In the genomic region with DNA sequence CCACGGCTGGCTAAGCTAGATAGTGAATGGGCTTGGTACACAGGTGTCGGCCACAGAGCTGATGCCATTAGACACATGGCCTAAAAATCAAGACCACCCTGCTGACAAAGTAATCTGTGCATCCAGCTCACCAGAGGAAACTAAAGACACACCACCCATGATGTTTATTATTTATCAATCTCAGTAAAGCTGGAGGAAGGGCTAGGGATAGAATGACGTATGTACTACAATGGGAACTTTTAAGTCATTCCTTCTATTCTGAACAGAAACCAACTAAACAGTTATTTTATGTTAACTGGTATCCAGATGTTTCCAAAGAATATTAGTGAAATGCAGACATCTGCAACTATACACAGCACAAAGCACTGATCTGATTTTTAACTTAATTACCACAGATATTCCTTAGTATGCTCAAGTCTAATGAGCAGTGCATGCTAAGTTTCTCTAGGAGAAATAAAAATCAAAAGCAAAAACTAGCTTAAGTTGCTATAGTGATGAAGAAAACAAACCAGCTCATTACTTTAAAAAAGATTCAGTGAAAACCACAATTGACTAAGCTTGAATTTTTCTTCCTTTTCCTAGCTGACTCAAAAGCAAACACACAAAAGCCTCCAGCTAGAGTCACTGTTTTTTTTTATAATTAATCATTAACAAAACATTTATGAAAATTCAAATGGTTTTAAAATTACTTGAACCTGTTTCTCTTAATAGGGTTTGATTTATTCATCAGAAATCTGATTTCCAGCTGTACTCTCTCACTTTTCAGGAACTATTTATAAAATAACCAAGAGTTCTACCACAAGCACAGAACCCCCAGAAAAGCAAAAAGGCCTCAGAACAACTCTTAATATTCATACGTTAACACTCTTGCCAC, we compare ENCODE assay signal across 8 cellular contexts.
DNase-seq lines count a peak whose midpoint lies in the region; ATAC-seq and TF ChIP-seq lines count a peak whose summit lies in the region.
"Not testable (repeated sequence)": the region's sequence is repeated elsewhere in the genome, so short reads cannot be mapped to it uniquely, and the experiment has no call there.

No MANE protein-coding gene starts in this region.

- H3K36me3 Mint-ChIP-seq in T-helper 2 cell treated with Interferon-gamma antibody and Interleukin-4, amounts not matched to agents 5 μg/mL and 100 μg/mL, for 36 hours (ENCODE audit: low read depth): not testable (repeated sequence)

- H3K36me3 ChIP-seq in brain microvascular endothelial cell (replicated peaks); skeletal muscle satellite cell (ENCODE audit: insufficient read depth, low read length): not testable (repeated sequence)

- not testable (repeated sequence) for DNase-seq in T-helper 2 cell treated with Interferon-gamma antibody and Interleukin-4, amounts not matched to agents 5 μg/mL and 100 μg/mL, for 36 hours (ENCODE audit: low spot score); brain microvascular endothelial cell
- DNase-seq in glomerular visceral epithelial cell (ENCODE audit: extremely low spot score): peak; percentile 11

- in situ Hi-C loops in brain microvascular endothelial cell (cut with HindIII; ENCODE audit: low pct_ligation_motif_present, low sequenced_read_pairs): not testable (repeated sequence)

- H3K27me3 ChIP-seq in brain microvascular endothelial cell (replicated peaks); skeletal muscle satellite cell (ENCODE audit: control insufficient read depth, insufficient read depth, low read length): not testable (repeated sequence)

- H3K9ac ChIP-seq in skeletal muscle satellite cell (ENCODE audit: low read depth, low read length): peak overlapping the region; percentile 22

- not testable (repeated sequence) for H3K9me3 ChIP-seq in skeletal muscle satellite cell (replicated peaks; ENCODE audit: low read length)

- H3K4me3 ChIP-seq in brain microvascular endothelial cell (ENCODE audit: low read depth, low read length); skeletal muscle satellite cell (ENCODE audit: low read length): not testable (repeated sequence)

- H3K4me1 ChIP-seq in skeletal muscle satellite cell (ENCODE audit: control insufficient read depth, insufficient read depth, low read length): peaks cover 18% of the 10 kb centered on the region

- H3K27me3 Mint-ChIP-seq in T-helper 2 cell treated with Interferon-gamma antibody and Interleukin-4, amounts not matched to agents 5 μg/mL and 100 μg/mL, for 36 hours (ENCODE audit: low read depth): not testable (repeated sequence)

- peak; percentile 80 for ATAC-seq in GM18520 (IDR thresholded peaks at IDR 0.05; ENCODE audit: unreplicated experiment)
- ATAC-seq in GM21737 (IDR thresholded peaks at IDR 0.05; ENCODE audit: unreplicated experiment): peak; percentile 48
- peak; percentile 50 for ATAC-seq in HG03175 (IDR thresholded peaks at IDR 0.05; ENCODE audit: unreplicated experiment)

- H3K27ac ChIP-seq in 22Rv1: peak overlapping the region; percentile 43
- peak overlapping the region; percentile 68 for H3K27ac ChIP-seq in brain microvascular endothelial cell

- H3K27ac Mint-ChIP-seq in T-helper 2 cell treated with Interferon-gamma antibody and Interleukin-4, amounts not matched to agents 5 μg/mL and 100 μg/mL, for 36 hours: peak overlapping the region; percentile 79

- peaks cover 32% of the 10 kb centered on the region for H3K4me1 Mint-ChIP-seq in T-helper 2 cell treated with Interferon-gamma antibody and Interleukin-4, amounts not matched to agents 5 μg/mL and 100 μg/mL, for 36 hours (ENCODE audit: low read depth)

- peak overlapping the region; percentile 54 for H3K4me2 ChIP-seq in skeletal muscle satellite cell (ENCODE audit: low read length)

- not testable (repeated sequence) for TF ChIP-seq CTCF in 22Rv1 (IDR thresholded peaks at IDR 0.05); brain microvascular endothelial cell (IDR thresholded peaks at IDR 0.05; ENCODE audit: low read depth, low read length, missing control alignments)

- H3K9me3 Mint-ChIP-seq in T-helper 2 cell treated with Interferon-gamma antibody and Interleukin-4, amounts not matched to agents 5 μg/mL and 100 μg/mL, for 36 hours: not testable (repeated sequence)

- H3K4me3 Mint-ChIP-seq in T-helper 2 cell treated with Interferon-gamma antibody and Interleukin-4, amounts not matched to agents 5 μg/mL and 100 μg/mL, for 36 hours: peak overlapping the region; percentile 58
